10 cellular contexts compared by ENCODE assay signal in genomic region chr9:117284414-117284813, GRCh38.
"Had no signal": no experiment of that assay in that cellular context is flagged by ENCODE, and none has a peak within 500 bp of the region (broad histone marks: within the 10 kb centered on the region; RNA-seq: fewer than 3 reads in every experiment).

No MANE protein-coding gene starts in this region.

- ATAC-seq: HCT116, HepG2 had no signal

- H3K36me3 ChIP-seq: HAP-1 had no signal

- H3K4me2 ChIP-seq: KMS-11 had no signal

- DNase-seq: GM23248, GOT3, H7, HFFc6, KBM-7 had no signal

- H3K4me3 ChIP-seq: GM23248, HAP-1 had no signal

- H3K9me3 ChIP-seq: HAP-1 had no signal

- H2AFZ ChIP-seq: GM23248 had no signal

- H3K4me1 ChIP-seq: HAP-1 had no signal

- H3K27ac ChIP-seq: GM23248, HL-60, KMS-11 had no signal

- H3K9ac ChIP-seq: GM23248, KMS-11 had no signal
